18 cellular contexts compared by ENCODE assay signal in genomic region chr3:196931828-196932587, GRCh38. TPM values are rescaled to one million over a fixed set of nuclear protein-coding genes. Genes with fewer than 3 reads are reported as not detected.
DNase-seq lines count a peak whose midpoint lies in the region; ATAC-seq and TF ChIP-seq lines count a peak whose summit lies in the region.
"Had no signal": no experiment of that assay in that cellular context is flagged by ENCODE, and none has a peak within 500 bp of the region (broad histone marks: within the 10 kb centered on the region; RNA-seq: fewer than 3 reads in every experiment).

No MANE protein-coding gene starts in this region.

- no peak for ATAC-seq in activated CD8-positive, alpha-beta T cell treated with anti-CD3 and anti-CD28 coated beads, Interleukin-2, amount 10 ng/mL, durations not matched to agents 7 days and 5 days
- ATAC-seq in activated CD8-positive, alpha-beta T cell treated with anti-CD3 and anti-CD28 coated beads for 36 hours: no peak
- peak; percentile 68 for ATAC-seq in HG02588 (IDR thresholded peaks at IDR 0.05; ENCODE audit: unreplicated experiment)
- peak; percentile 48 to 85 (median 73) for ATAC-seq in psoas muscle
- no peak for ATAC-seq in natural killer cell
- no peak for ATAC-seq in GM21737 (IDR thresholded peaks at IDR 0.05; ENCODE audit: unreplicated experiment)
- ATAC-seq: natural killer cell treated with Interleukin-12 subunit alpha and Interleukin-12 subunit beta and Interleukin-15 and Interleukin-18, amount 100 ng/mL, for 72 hours; SK-N-SH treated with all-trans-retinoic acid at 6 μM for 48 hours had no signal

- H4K20me1 ChIP-seq in OCI-LY7 (ENCODE audit: insufficient read depth, low read length): no peaks in the 10 kb centered on the region; the same call in 1 of the 2 replicates

- H3K27me3 ChIP-seq in psoas muscle (ENCODE audit: insufficient read depth in 3 of 3, low read length in 2 of 3) (no peaks in the 10 kb centered on the region), prostate gland (replicated peaks; ENCODE audit: insufficient read depth) (no peaks in the 10 kb centered on the region)
- H3K27me3 ChIP-seq: ascending aorta, uterus had no signal

- H2AFZ ChIP-seq in OCI-LY7 (ENCODE audit: low read length): no peak overlapping the region

- no peak for TF ChIP-seq POLR2A in prostate gland (IDR thresholded peaks at IDR 0.05)

- H3K9me3 Mint-ChIP-seq in activated CD8-positive, alpha-beta T cell treated with anti-CD3 and anti-CD28 coated beads, Interleukin-2, amount 10 ng/mL, durations not matched to agents 7 days and 5 days (ENCODE audit: insufficient read depth): no peaks in the 10 kb centered on the region
- H3K9me3 Mint-ChIP-seq in activated CD8-positive, alpha-beta T cell treated with anti-CD3 and anti-CD28 coated beads for 36 hours: no peaks in the 10 kb centered on the region
- no peaks in the 10 kb centered on the region for H3K9me3 Mint-ChIP-seq in natural killer cell
- H3K9me3 Mint-ChIP-seq: natural killer cell treated with Interleukin-12 subunit alpha and Interleukin-12 subunit beta and Interleukin-15 and Interleukin-18, amount 100 ng/mL, for 72 hours had no signal

- H3K9me2 ChIP-seq in OCI-LY7 (ENCODE audit: insufficient read depth, low read length): no peaks in the 10 kb centered on the region

- peak overlapping the region; percentile 58 for H3K27ac Mint-ChIP-seq in activated CD8-positive, alpha-beta T cell treated with anti-CD3 and anti-CD28 coated beads, Interleukin-2, amount 10 ng/mL, durations not matched to agents 7 days and 5 days
- H3K27ac Mint-ChIP-seq in activated CD8-positive, alpha-beta T cell treated with anti-CD3 and anti-CD28 coated beads for 36 hours: no peak overlapping the region
- no peak overlapping the region for H3K27ac Mint-ChIP-seq in natural killer cell
- H3K27ac Mint-ChIP-seq: natural killer cell treated with Interleukin-12 subunit alpha and Interleukin-12 subunit beta and Interleukin-15 and Interleukin-18, amount 100 ng/mL, for 72 hours had no signal

- BruUV-seq in OCI-LY7 (replicated peaks; lab: Mats Ljungman, UMichigan): TSS peak; percentile 28

- H3K9me3 ChIP-seq in OCI-LY7 (ENCODE audit: low read length) (no peaks in the 10 kb centered on the region), psoas muscle (no peaks in the 10 kb centered on the region), prostate gland (no peaks in the 10 kb centered on the region)
- H3K9me3 ChIP-seq: ascending aorta, uterus had no signal

- intact Hi-C loops in activated CD8-positive, alpha-beta T cell treated with anti-CD3 and anti-CD28 coated beads for 36 hours (cut with micrococcal nuclease): no loop called here
- intact Hi-C loops in OCI-LY7 (cut with micrococcal nuclease; ENCODE audit: unreplicated experiment) (no loop called here), psoas muscle (cut with DNase I) (no loop called here), natural killer cell (cut with micrococcal nuclease) (no loop called here), prostate gland (cut with DNase I) (no loop called here)

- H3K36me3 ChIP-seq in OCI-LY7 (ENCODE audit: insufficient read depth, low read length) (peaks cover 86% of the 10 kb centered on the region), psoas muscle (ENCODE audit: insufficient read depth in 1 of 2, low read depth in 1 of 2) (peaks cover 25 to 96% of the 10 kb centered on the region in 2 donors), prostate gland (no peaks in the 10 kb centered on the region)
- H3K36me3 ChIP-seq: uterus had no signal

- no peaks in the 10 kb centered on the region for H3K4me1 Mint-ChIP-seq in activated CD8-positive, alpha-beta T cell treated with anti-CD3 and anti-CD28 coated beads, Interleukin-2, amount 10 ng/mL, durations not matched to agents 7 days and 5 days (ENCODE audit: low read depth)
- H3K4me1 Mint-ChIP-seq in activated CD8-positive, alpha-beta T cell treated with anti-CD3 and anti-CD28 coated beads for 36 hours (ENCODE audit: low read depth): no peaks in the 10 kb centered on the region
- no peaks in the 10 kb centered on the region for H3K4me1 Mint-ChIP-seq in natural killer cell

- WGBS in psoas muscle, 3 donors: 51 to 73% (median 59%) methylated on average over 12 of the region's 12 CpGs
- 85% methylated on average over 12 of the region's 12 CpGs for WGBS in prostate gland

- no peak for DNase-seq in activated CD8-positive, alpha-beta T cell treated with anti-CD3 and anti-CD28 coated beads, Interleukin-2, amount 10 ng/mL, durations not matched to agents 7 days and 5 days
- DNase-seq in activated CD8-positive, alpha-beta T cell treated with anti-CD3 and anti-CD28 coated beads for 36 hours: no peak
- peak; percentile 81 for DNase-seq in OCI-LY7 (ENCODE audit: low spot score)
- no peak for DNase-seq in psoas muscle
- DNase-seq in natural killer cell: no peak
- DNase-seq in prostate gland (ENCODE audit: low spot score): no peak
- DNase-seq: activated effector memory CD4-positive, alpha-beta T cell treated with anti-CD3 and anti-CD28 coated beads, Interleukin-2, amount 50 U/mL, for 16 hours; foreskin melanocyte; NCI-H1092; NCI-H345; OCI-M1; stimulated activated CD4-positive, alpha-beta T cell treated with anti-CD3 and anti-CD28 coated beads, Interleukin-15, amount 100 ng/mL, for 24 hours; uterus had no signal

- H3K27ac ChIP-seq in OCI-LY7 (ENCODE audit: low read depth, low read length, poor library complexity, severe bottlenecking) (peak overlapping the region; percentile 72), psoas muscle (peak overlapping the region; percentile 27), prostate gland (no peak overlapping the region)
- H3K27ac ChIP-seq: ascending aorta, uterus had no signal

- POLR2A ChIA-PET in activated CD8-positive, alpha-beta T cell treated with anti-CD3 and anti-CD28 coated beads, Interleukin-2, amount 10 ng/mL, durations not matched to agents 7 days and 5 days (lab: Charles Lee): interaction anchor here (1.0 kb wide), 1 partner anchor 10 kb away, joined by 4 read pairs; the partner anchor contains the start of gene NCBP2
- POLR2A ChIA-PET in activated CD8-positive, alpha-beta T cell treated with anti-CD3 and anti-CD28 coated beads for 36 hours (lab: Charles Lee): interaction anchor here (3.0 kb wide), 1 partner anchor 10 kb away, joined by 14 read pairs; the partner anchor contains the start of gene NCBP2
- POLR2A ChIA-PET in OCI-LY7 (lab: Charles Lee): interaction anchor here (0.5 to 0.9 kb wide), 3 partner anchors 9 to 100 kb away, joined by 3 to 10 read pairs (median 4); no protein-coding TSS in a partner anchor

- H3K27me3 Mint-ChIP-seq in activated CD8-positive, alpha-beta T cell treated with anti-CD3 and anti-CD28 coated beads, Interleukin-2, amount 10 ng/mL, durations not matched to agents 7 days and 5 days (ENCODE audit: low read depth): no peaks in the 10 kb centered on the region
- H3K27me3 Mint-ChIP-seq in activated CD8-positive, alpha-beta T cell treated with anti-CD3 and anti-CD28 coated beads for 36 hours: no peaks in the 10 kb centered on the region
- no peaks in the 10 kb centered on the region for H3K27me3 Mint-ChIP-seq in natural killer cell (ENCODE audit: low read depth in 2 of 2)
- H3K27me3 Mint-ChIP-seq: natural killer cell treated with Interleukin-12 subunit alpha and Interleukin-12 subunit beta and Interleukin-15 and Interleukin-18, amount 100 ng/mL, for 72 hours had no signal

- H3K4me1 ChIP-seq in OCI-LY7 (ENCODE audit: insufficient read depth, low read length, poor library complexity, severe bottlenecking) (peaks cover 26% of the 10 kb centered on the region), psoas muscle (no peaks in the 10 kb centered on the region), prostate gland (replicated peaks) (no peaks in the 10 kb centered on the region)
- H3K4me1 ChIP-seq: ascending aorta, uterus had no signal

- peak overlapping the region; percentile 64 for H3K4me2 ChIP-seq in OCI-LY7 (ENCODE audit: low read length)

- no peak overlapping the region for H3K4me3 Mint-ChIP-seq in activated CD8-positive, alpha-beta T cell treated with anti-CD3 and anti-CD28 coated beads, Interleukin-2, amount 10 ng/mL, durations not matched to agents 7 days and 5 days
- no peak overlapping the region for H3K4me3 Mint-ChIP-seq in activated CD8-positive, alpha-beta T cell treated with anti-CD3 and anti-CD28 coated beads for 36 hours
- no peak overlapping the region for H3K4me3 Mint-ChIP-seq in natural killer cell
- H3K4me3 Mint-ChIP-seq: natural killer cell treated with Interleukin-12 subunit alpha and Interleukin-12 subunit beta and Interleukin-15 and Interleukin-18, amount 100 ng/mL, for 72 hours had no signal

- CTCF ChIA-PET in activated CD8-positive, alpha-beta T cell treated with anti-CD3 and anti-CD28 coated beads, Interleukin-2, amount 10 ng/mL, durations not matched to agents 7 days and 5 days (lab: Charles Lee): no interaction called here
- CTCF ChIA-PET in activated CD8-positive, alpha-beta T cell treated with anti-CD3 and anti-CD28 coated beads for 36 hours (lab: Charles Lee): interaction anchor here (1.1 to 1.9 kb wide), 4 partner anchors 8 to 98 kb away, joined by 3 to 4 read pairs (median 4); partner anchors contain the start of gene MELTF
- CTCF ChIA-PET in OCI-LY7 (lab: Charles Lee; ENCODE audit: unreplicated experiment): no interaction called here

- H3K4me3 ChIP-seq in OCI-LY7 (ENCODE audit: low read depth, low read length, poor library complexity, severe bottlenecking) (peak overlapping the region; percentile 15), psoas muscle (no peak overlapping the region), prostate gland (no peak overlapping the region)
- H3K4me3 ChIP-seq: ascending aorta, uterus had no signal

- peaks cover 72% of the 10 kb centered on the region for H3K36me3 Mint-ChIP-seq in activated CD8-positive, alpha-beta T cell treated with anti-CD3 and anti-CD28 coated beads, Interleukin-2, amount 10 ng/mL, durations not matched to agents 7 days and 5 days (ENCODE audit: low read depth)
- H3K36me3 Mint-ChIP-seq in activated CD8-positive, alpha-beta T cell treated with anti-CD3 and anti-CD28 coated beads for 36 hours (ENCODE audit: low read depth): peaks cover 41% of the 10 kb centered on the region
- H3K36me3 Mint-ChIP-seq in natural killer cell: peaks cover 24% of the 10 kb centered on the region

- TF ChIP-seq CTCF in activated CD8-positive, alpha-beta T cell treated with anti-CD3 and anti-CD28 coated beads for 36 hours (IDR thresholded peaks at IDR 0.05): no peak
- TF ChIP-seq CTCF in OCI-LY7 (conservative IDR thresholded peaks at IDR 0.05; ENCODE audit: low read length) (no peak), psoas muscle (IDR thresholded peaks at IDR 0.05) (no peak), natural killer cell (IDR thresholded peaks at IDR 0.05) (no peak), prostate gland (IDR thresholded peaks at IDR 0.05) (no peak)

- no peaks in the 10 kb centered on the region for H3K79me2 ChIP-seq in OCI-LY7 (ENCODE audit: insufficient read depth, low read depth, low read length)

RNA-seq across cellular contexts. Expression of gene NCBP2, which starts 10.3 kb away (rescaled TPM):
- 10 to 100 TPM; 49.1 to 52.4 TPM for total RNA-seq in activated CD8-positive, alpha-beta T cell treated with anti-CD3 and anti-CD28 coated beads, Interleukin-2, amount 10 ng/mL, durations not matched to agents 7 days and 5 days
- total RNA-seq in activated CD8-positive, alpha-beta T cell treated with anti-CD3 and anti-CD28 coated beads for 36 hours: 100 to 1,000 TPM; 107 to 111 TPM
- total RNA-seq in OCI-LY7 (2014; rRNA removed; shearing (Covaris generic)): 46.4 and 66.7 TPM in 2 replicates
- 70.4 and 73.6 TPM in 2 replicates for total RNA-seq in OCI-LY7 (2022)
- 10 to 100 TPM; 37.0 to 53.2 (median 48.7) TPM for total RNA-seq in psoas muscle
- polyA plus RNA-seq in psoas muscle: 10 to 100 TPM; 33.1 to 78.5 (median 55.7) TPM
- 10 to 100 TPM; 32.3 to 44.1 (median 37.5) TPM for total RNA-seq in natural killer cell
- total RNA-seq in prostate gland: 10 to 100 TPM; 35.4 to 38.2 TPM

RNA-seq across cellular contexts. Expression of gene PIGZ, which starts 36.6 kb away (rescaled TPM):
- 1 to 10 TPM in 1 of 2 experiments, under 1 TPM in 1; 0.81 to 1.9 TPM for total RNA-seq in activated CD8-positive, alpha-beta T cell treated with anti-CD3 and anti-CD28 coated beads, Interleukin-2, amount 10 ng/mL, durations not matched to agents 7 days and 5 days
- under 1 TPM; 0.27 to 0.76 TPM for total RNA-seq in activated CD8-positive, alpha-beta T cell treated with anti-CD3 and anti-CD28 coated beads for 36 hours
- not detected in 2 replicates for total RNA-seq in OCI-LY7 (2014; rRNA removed; shearing (Covaris generic))
- total RNA-seq in OCI-LY7 (2022): 0.42 TPM in 1 of 2 replicates, not detected in the other
- total RNA-seq in psoas muscle: 1 to 10 TPM; 3.2 to 8.0 (median 4.2) TPM
- polyA plus RNA-seq in psoas muscle: 1 to 10 TPM; 2.9 to 3.5 (median 3.4) TPM
- total RNA-seq in natural killer cell: 1 to 10 TPM; 2.2 to 2.3 (median 2.2) TPM
- 10 to 100 TPM in 1 of 2 donors, 1 to 10 TPM in 1; 4.7 to 11.3 TPM for total RNA-seq in prostate gland

Comparison
In these comparisons a context has a peak if more than half of its experiments do, and no peak if none do; other contexts are left out.
1. ATAC-seq: peak in HG02588 (single experiment) and psoas muscle (4 of 4); none in activated CD8-positive, alpha-beta T cell treated with anti-CD3 and anti-CD28 coated beads, Interleukin-2, amount 10 ng/mL, durations not matched to agents 7 days and 5 days (single experiment), activated CD8-positive, alpha-beta T cell treated with anti-CD3 and anti-CD28 coated beads for 36 hours (single experiment), natural killer cell (0 of 3) and GM21737 (single experiment).
2. H3K27ac ChIP-seq: peak in OCI-LY7 (single experiment) and psoas muscle (single experiment); none in prostate gland (0 of 2).